In genomic region chr1:47208374-47208850, GRCh38 we compare ENCODE assay signal across 28 cellular contexts. TPM values are rescaled to one million over a fixed set of nuclear protein-coding genes. Genes with fewer than 3 reads are reported as not detected.
DNase-seq lines count a peak whose midpoint lies in the region; ATAC-seq, FAIRE-seq and TF ChIP-seq lines count a peak whose summit lies in the region.
"Had no signal": no experiment of that assay in that cellular context is flagged by ENCODE, and none has a peak within 500 bp of the region (broad histone marks: within the 10 kb centered on the region; RNA-seq: fewer than 3 reads in every experiment).

No MANE protein-coding gene starts in this region.

- peak; percentile 56 for DNase-seq in DMS79 treated with DMSO at 0.1 percent for 48 hours (lab: John Stamatoyannopoulos, UW)
- no peak for DNase-seq in DMS79 (lab: John Stamatoyannopoulos, UW)
- no peak for DNase-seq in K562 (ENCODE audit: extremely low read depth in 1 of 4, low spot score in 3 of 4)
- DNase-seq in upper lobe of right lung: peak; percentile 52
- no peak for DNase-seq in HCEC 1CT
- DNase-seq in A172 (ENCODE audit: low spot score): no peak
- DNase-seq in head of caudate nucleus: no peak
- DNase-seq: activated CD4-positive, alpha-beta memory T cell treated with anti-CD3 and anti-CD28 coated beads, Interleukin-2, amount 10 ng/mL, durations not matched to agents 7 days and 5 days; adrenal gland; CD8-positive, alpha-beta memory T cell; colonic mucosa; glutamatergic neuron; islet precursor cell; MV-4-11; NCI-H1694; NCI-H69; psoas muscle; stimulated activated CD4-positive, alpha-beta T cell treated with anti-CD3 and anti-CD28 coated beads, Interleukin-2, amount 100 ng/mL, for 24 hours; stimulated activated naive B cell treated with anti-CD40 and anti-IgM and Interleukin-4, amounts not matched to agents 10 μg/mL and 1 μg/mL and 100 μg/mL, for 72 hours; T1000; testis had no signal

- no TSS peak for BruUV-seq in K562 (replicated peaks; lab: Mats Ljungman, UMichigan)

- no peak overlapping the region for H3K4me3 ChIP-seq in K562
- peak overlapping the region; percentile 54 for H3K4me3 ChIP-seq in iPS-20b (ENCODE audit: low read length)
- H3K4me3 ChIP-seq in upper lobe of right lung: no peak overlapping the region
- H3K4me3 ChIP-seq: adrenal gland, colonic mucosa, psoas muscle, skin epidermis, testis had no signal

- no peak for FAIRE-seq in K562 (lab: Jason Lieb, UNC)

- ATAC-seq in K562: no peak
- ATAC-seq in upper lobe of right lung: no peak
- ATAC-seq: HCT116; psoas muscle; Right ventricle myocardium inferior; stimulated activated naive B cell treated with anti-CD40 and anti-IgM and Interleukin-4, amounts not matched to agents 10 μg/mL and 1 μg/mL and 100 μg/mL, for 72 hours had no signal

- H3K36me3 ChIP-seq in K562 (ENCODE audit: control insufficient read depth, insufficient read depth, low read length) (peaks cover 24% of the 10 kb centered on the region), iPS-20b (ENCODE audit: insufficient read depth, low read depth, low read length) (no peaks in the 10 kb centered on the region), upper lobe of right lung (no peaks in the 10 kb centered on the region)
- H3K36me3 ChIP-seq: adrenal gland, colonic mucosa had no signal

- intact Hi-C loops in K562 (cut with micrococcal nuclease): no loop called here
- intact Hi-C loops in upper lobe of right lung (cut with DNase I): no loop called here
- intact Hi-C loops in head of caudate nucleus (cut with DNase I): no loop called here

- H3K27ac ChIP-seq in K562 (ENCODE audit: extremely low read depth, low read depth, low read length) (no peak overlapping the region), iPS-20b (ENCODE audit: low read length) (no peak overlapping the region), upper lobe of right lung (no peak overlapping the region)
- H3K27ac ChIP-seq: 22Rv1, adrenal gland, colonic mucosa, psoas muscle, skin epidermis, testis had no signal

- H3K27me3 ChIP-seq in K562 (ENCODE audit: control insufficient read depth in 2 of 2, insufficient read depth in 2 of 2, low read length in 2 of 2) (no peaks in the 10 kb centered on the region), iPS-20b (ENCODE audit: insufficient read depth, low read length) (peaks cover 83% of the 10 kb centered on the region), upper lobe of right lung (no peaks in the 10 kb centered on the region)
- H3K27me3 ChIP-seq: adrenal gland, testis had no signal

- no peaks in the 10 kb centered on the region for H4K20me1 ChIP-seq in K562 (replicated peaks; ENCODE audit: control insufficient read depth, insufficient read depth, low read length)

- no peak for TF ChIP-seq POLR2A in K562 (conservative IDR thresholded peaks at IDR 0.05)

- peaks cover 5% of the 10 kb centered on the region for H3K9me1 ChIP-seq in K562 (ENCODE audit: control insufficient read depth, insufficient read depth, low read length)

- WGBS in K562 (ENCODE audit: insufficient coverage, low coverage, missing lambda C conversion rate): 74% methylated on average over 11 of the region's 11 CpGs

- no peaks in the 10 kb centered on the region for H3K9me3 ChIP-seq in K562 (replicated peaks; ENCODE audit: control insufficient read depth, insufficient read depth, low read depth, low read length)
- H3K9me3 ChIP-seq in iPS-20b (ENCODE audit: insufficient read depth, low read depth, low read length): no peaks in the 10 kb centered on the region
- no peaks in the 10 kb centered on the region for H3K9me3 ChIP-seq in upper lobe of right lung
- H3K9me3 ChIP-seq: adrenal gland, colonic mucosa, psoas muscle, testis had no signal

- TF ChIP-seq EP300 in K562 (IDR thresholded peaks at IDR 0.05; ENCODE audit: low read length): no peak

- no peak for TF ChIP-seq CTCF in K562 (IDR thresholded peaks at IDR 0.05 in 2 of 3, conservative IDR thresholded peaks at IDR 0.05 in 1 of 3; ENCODE audit: insufficient read depth in 2 of 3, low read depth in 1 of 3, low read length in 3 of 3)
- no peak for TF ChIP-seq CTCF in upper lobe of right lung (IDR thresholded peaks at IDR 0.05)

- CTCF ChIA-PET in K562 (lab: Yijun Ruan, JAX; ENCODE audit: low intra/inter-chr PET ratio): no interaction called here

- H3K9ac ChIP-seq in K562 (ENCODE audit: insufficient read depth in 1 of 2, low read depth in 2 of 2, low read length in 2 of 2): peak overlapping the region in 1 of 2 experiments; percentile 3; a peak in 1 of 4 replicates
- no peak overlapping the region for H3K9ac ChIP-seq in iPS-20b (ENCODE audit: low read depth, low read length)

- POLR2A ChIA-PET in K562 (lab: Yijun Ruan, JAX): interaction anchor here (0.8 kb wide), 1 partner anchor 13 kb away, joined by 3 read pairs; no protein-coding TSS in a partner anchor

- no peak overlapping the region for H2AFZ ChIP-seq in K562 (ENCODE audit: low read depth, low read length)

- in situ Hi-C loops in K562 (cut with MboI): no loop called here

- peaks cover 4% of the 10 kb centered on the region; the same call in 1 of the 3 replicates for H3K79me2 ChIP-seq in K562 (ENCODE audit: control insufficient read depth, insufficient read depth, low read length)

- H3K4me1 ChIP-seq in K562 (replicated peaks in 1 of 2; ENCODE audit: control insufficient read depth in 2 of 2, insufficient read depth in 2 of 2, low read length in 2 of 2) (peaks cover 31 to 35% of the 10 kb centered on the region in 2 experiments), iPS-20b (ENCODE audit: insufficient read depth, low read length) (peaks cover 4% of the 10 kb centered on the region; the same call in 1 of the 2 replicates), upper lobe of right lung (peaks cover 9% of the 10 kb centered on the region)
- H3K4me1 ChIP-seq: adrenal gland, colonic mucosa, psoas muscle, testis had no signal

- H3K4me2 ChIP-seq in K562 (ENCODE audit: insufficient read depth, low read length): no peak overlapping the region

- TF ChIP-seq RAD21 in K562 (CRISPR knock-in tag; conservative IDR thresholded peaks at IDR 0.05 in 1 of 2, IDR thresholded peaks at IDR 0.05 in 1 of 2): no peak

TF ChIP-seq in K562, 482 proteins besides CTCF, POLR2A, EP300 and RAD21:
- peak; percentile 46 for TF ChIP-seq POLR2G (IDR thresholded peaks at IDR 0.05; ENCODE audit: low read depth, low read length)
- TF ChIP-seq HEY1 (CRISPR knock-in tag; IDR thresholded peaks at IDR 0.05; ENCODE audit: borderline replicate concordance): no peak
- TF ChIP-seq ZNF280B (CRISPR knock-in tag; IDR thresholded peaks at IDR 0.05): no peak
- TF ChIP-seq ZNF263 (CRISPR knock-in tag; IDR thresholded peaks at IDR 0.05; ENCODE audit: borderline replicate concordance): no peak
- TF ChIP-seq FOSL1 (tag; conservative IDR thresholded peaks at IDR 0.05): no peak

RNA-seq across cellular contexts. Expression of gene PDZK1IP1, which starts 18.6 kb away (rescaled TPM):
- total RNA-seq in K562 (2011; cell fraction: chromatin; rRNA removed; ENCODE audit: low replicate concordance): 0.74 and 1.0 TPM in 2 replicates
- 0.92 and 1.2 TPM in 2 replicates for total RNA-seq in K562 (2011; cell fraction: nucleolus; rRNA removed)
- total RNA-seq in K562 (2011; cell fraction: nucleoplasm; rRNA removed): 1.1 and 1.2 TPM in 2 replicates
- total RNA-seq in K562 (2014; rRNA removed): 0.33 and 0.59 TPM in 2 replicates
- total RNA-seq in K562 (2014; rRNA removed; fragmentation: Illumina TruSeq; extraction: Trizol): not detected in 2 replicates
- total RNA-seq in K562 (2015; rRNA removed; fragmentation: Illumina TruSeq; extraction: Trizol): not detected in 2 replicates
- 0.33 and 0.49 TPM in 2 replicates for total RNA-seq in K562 (2021)
- polyA plus RNA-seq in K562 (2011; rRNA removed): 0.17 and 0.64 TPM in 2 replicates
- polyA plus RNA-seq in K562 (2011; cell fraction: cytosol; rRNA removed): 0.68 and 1.0 TPM in 2 replicates
- 0.73 and 1.3 TPM in 2 replicates for polyA plus RNA-seq in K562 (2011; cell fraction: nucleus; rRNA removed)
- polyA plus RNA-seq in K562 (2012): 0.48 and 0.66 TPM in 2 replicates
- polyA plus RNA-seq in K562 (2014; fragmentation: Illumina TruSeq; extraction: Trizol): 0.32 and 0.68 TPM in 2 replicates
- under 1 TPM; 0.45 to 0.55 TPM for polyA plus RNA-seq in K562 (2014; fragmentation: Nextera tagmentation; extraction: Ambion mirVana)
- polyA plus RNA-seq in K562 (2014; rRNA removed): 0.32 and 0.53 TPM in 2 replicates
- not detected in 2 replicates for polyA minus RNA-seq in K562 (2011; rRNA and poly(A)+ RNA removed)
- not detected in 2 replicates for polyA minus RNA-seq in K562 (2011; cell fraction: cytosol; rRNA and poly(A)+ RNA removed)
- not detected in 2 replicates for polyA minus RNA-seq in K562 (2011; cell fraction: nucleus; rRNA and poly(A)+ RNA removed)
- 41.2 TPM for total RNA-seq in upper lobe of right lung
- 0.79 and 6.0 TPM in 2 replicates for total RNA-seq in A172 (2014; rRNA removed; shearing (Covaris generic))
- total RNA-seq: activated CD4-positive, alpha-beta memory T cell treated with anti-CD3 and anti-CD28 coated beads, Interleukin-2, amount 10 ng/mL, durations not matched to agents 7 days and 5 days; CD8-positive, alpha-beta memory T cell; fibroblast of lung; neural crest cell; Right ventricle myocardium inferior had no signal
- polyA plus RNA-seq: CD8-positive, alpha-beta memory T cell; fibroblast of lung had no signal

RNA-seq across cellular contexts. Expression of gene TAL1, which starts 23.6 kb away (rescaled TPM):
- 80.8 and 102 TPM in 2 replicates for total RNA-seq in K562 (2011; cell fraction: chromatin; rRNA removed; ENCODE audit: low replicate concordance)
- total RNA-seq in K562 (2011; cell fraction: nucleolus; rRNA removed): 96.7 and 104 TPM in 2 replicates
- 105 and 124 TPM in 2 replicates for total RNA-seq in K562 (2011; cell fraction: nucleoplasm; rRNA removed)
- total RNA-seq in K562 (2014; rRNA removed) (59.7 and 103 TPM in 2 replicates), K562 (2014; rRNA removed; fragmentation: Illumina TruSeq; extraction: Trizol) (67.6 and 79.8 TPM in 2 replicates), K562 (2015; rRNA removed; fragmentation: Illumina TruSeq; extraction: Trizol) (63.5 and 68.1 TPM in 2 replicates), K562 (2021) (76.5 and 81.3 TPM in 2 replicates), upper lobe of right lung (18.3 TPM)
- polyA plus RNA-seq in K562 (2011; rRNA removed) (51.1 and 53.3 TPM in 2 replicates), K562 (2014; fragmentation: Illumina TruSeq; extraction: Trizol) (72.3 and 106 TPM in 2 replicates), K562 (2014; fragmentation: Nextera tagmentation; extraction: Ambion mirVana) (10 to 100 TPM; 18.5 to 22.9 TPM), K562 (2014; rRNA removed) (42.7 and 49.5 TPM in 2 replicates)
- polyA plus RNA-seq in K562 (2011; cell fraction: cytosol; rRNA removed): 34.3 and 44.4 TPM in 2 replicates
- 78.7 and 92.4 TPM in 2 replicates for polyA plus RNA-seq in K562 (2011; cell fraction: nucleus; rRNA removed)
- polyA plus RNA-seq in K562 (2012): 53.0 and 55.6 TPM in 2 replicates
- polyA minus RNA-seq in K562 (2011; rRNA and poly(A)+ RNA removed): 55.7 and 60.3 TPM in 2 replicates
- 37.3 and 64.4 TPM in 2 replicates for polyA minus RNA-seq in K562 (2011; cell fraction: cytosol; rRNA and poly(A)+ RNA removed)
- polyA minus RNA-seq in K562 (2011; cell fraction: nucleus; rRNA and poly(A)+ RNA removed): 55.6 and 91.2 TPM in 2 replicates
- total RNA-seq in A172 (2014; rRNA removed; shearing (Covaris generic)): not detected in 2 replicates
- total RNA-seq: activated CD4-positive, alpha-beta memory T cell treated with anti-CD3 and anti-CD28 coated beads, Interleukin-2, amount 10 ng/mL, durations not matched to agents 7 days and 5 days; CD8-positive, alpha-beta memory T cell; fibroblast of lung had no signal
- polyA plus RNA-seq: CD8-positive, alpha-beta memory T cell had no signal

Comparison
In these comparisons a context has a peak if more than half of its experiments do, and no peak if none do; other contexts are left out.
1. DNase-seq: peak in DMS79 treated with DMSO at 0.1 percent for 48 hours (single experiment) and upper lobe of right lung (single experiment); none in DMS79 (single experiment), K562 (0 of 4), HCEC 1CT (single experiment), A172 (single experiment) and head of caudate nucleus (0 of 42).
2. RNA of gene TAL1, which starts 23.6 kb away (total RNA-seq): 59.7 to 124 TPM in K562 and 18.3 TPM in upper lobe of right lung (single experiment); not detected in A172; every median in the first group is over 10 times any median in the second.